In genomic region chr2:37037771-37038170, GRCh38 we compare ENCODE assay signal across 32 cellular contexts.
"Had no signal": no experiment of that assay in that cellular context is flagged by ENCODE, and none has a peak within 500 bp of the region (broad histone marks: within the 10 kb centered on the region; RNA-seq: fewer than 3 reads in every experiment).

No MANE protein-coding gene starts in this region.

- FAIRE-seq: colon had no signal

- ATAC-seq: activated CD4-positive, CD25-positive, alpha-beta regulatory T cell treated with anti-CD3 and anti-CD28 coated beads, Interleukin-2, amount 50 U/mL, for 24 hours; activated CD8-positive, alpha-beta T cell treated with anti-CD3 and anti-CD28 coated beads for 36 hours; activated naive CD8-positive, alpha-beta T cell treated with anti-CD3 and anti-CD28 coated beads, Interleukin-2, amount 50 U/mL, for 24 hours; activated T-cell treated with anti-CD3 and anti-CD28 coated beads, Interleukin-2, amount 50 U/mL, for 4 hours; activated T-helper 17 cell treated with anti-CD3 and anti-CD28 coated beads, Interleukin-2, amount 50 U/mL, for 72 hours; body of pancreas; effector memory CD8-positive, alpha-beta T cell; gastroesophageal sphincter; T-helper 17 cell had no signal

- H3K4me3 ChIP-seq: adrenal gland, body of pancreas, esophagus squamous epithelium, gastroesophageal sphincter had no signal

- H3K4me1 ChIP-seq: adrenal gland, body of pancreas, esophagus squamous epithelium, gastroesophageal sphincter had no signal

- H3K9me3 ChIP-seq: adrenal gland, body of pancreas, esophagus squamous epithelium, gastroesophageal sphincter had no signal

- DNase-seq: activated B cell treated with CpG ODN at 0.5 μM for 24 hours; activated CD4-positive, alpha-beta T cell treated with anti-CD3 and anti-CD28 coated beads for 48 hours; activated CD4-positive, alpha-beta T cell treated with anti-CD3 and anti-CD28 coated beads, Interleukin-2, amount 50 U/mL, for 1 hour; activated CD4-positive, alpha-beta T cell treated with anti-CD3 and anti-CD28 coated beads, Interleukin-2, amount 50 U/mL, for 48 hours; activated CD8-positive, alpha-beta memory T cell treated with anti-CD3 and anti-CD28 coated beads for 24 hours; activated CD8-positive, alpha-beta T cell treated with anti-CD3 and anti-CD28 coated beads for 36 hours; activated effector memory CD4-positive, alpha-beta T cell treated with Interleukin-2 at 50 U/mL for 16 hours; activated gamma-delta T cell treated with Interleukin-2 at 50 U/mL for 16 hours; activated naive CD4-positive, alpha-beta T cell treated with Interleukin-2 at 50 U/mL for 16 hours; activated naive CD8-positive, alpha-beta T cell treated with anti-CD3 and anti-CD28 coated beads for 36 hours; activated naive CD8-positive, alpha-beta T cell treated with anti-CD3 and anti-CD28 coated beads, Interleukin-2, amount 50 U/mL, for 24 hours; activated T-cell treated with anti-CD3 and anti-CD28 coated beads, Interleukin-2, amount 50 U/mL, for 4 hours; adrenal gland; amygdala; aorta; body of pancreas; caudate nucleus; cortex of kidney; dermis blood vessel endothelial cell; effector CD4-positive, alpha-beta T cell; effector memory CD8-positive, alpha-beta T cell; esophagus squamous epithelium; foreskin melanocyte; T-helper 1 cell; T-helper 17 cell; T1000; WERI-Rb-1 had no signal

- H3K27ac ChIP-seq: adrenal gland, body of pancreas, epithelial cell of prostate, esophagus squamous epithelium, gastroesophageal sphincter, WERI-Rb-1 had no signal

- H3K27me3 ChIP-seq: adrenal gland, body of pancreas, esophagus squamous epithelium, gastroesophageal sphincter had no signal
